6 cellular contexts compared by ENCODE assay signal in the genomic region with DNA sequence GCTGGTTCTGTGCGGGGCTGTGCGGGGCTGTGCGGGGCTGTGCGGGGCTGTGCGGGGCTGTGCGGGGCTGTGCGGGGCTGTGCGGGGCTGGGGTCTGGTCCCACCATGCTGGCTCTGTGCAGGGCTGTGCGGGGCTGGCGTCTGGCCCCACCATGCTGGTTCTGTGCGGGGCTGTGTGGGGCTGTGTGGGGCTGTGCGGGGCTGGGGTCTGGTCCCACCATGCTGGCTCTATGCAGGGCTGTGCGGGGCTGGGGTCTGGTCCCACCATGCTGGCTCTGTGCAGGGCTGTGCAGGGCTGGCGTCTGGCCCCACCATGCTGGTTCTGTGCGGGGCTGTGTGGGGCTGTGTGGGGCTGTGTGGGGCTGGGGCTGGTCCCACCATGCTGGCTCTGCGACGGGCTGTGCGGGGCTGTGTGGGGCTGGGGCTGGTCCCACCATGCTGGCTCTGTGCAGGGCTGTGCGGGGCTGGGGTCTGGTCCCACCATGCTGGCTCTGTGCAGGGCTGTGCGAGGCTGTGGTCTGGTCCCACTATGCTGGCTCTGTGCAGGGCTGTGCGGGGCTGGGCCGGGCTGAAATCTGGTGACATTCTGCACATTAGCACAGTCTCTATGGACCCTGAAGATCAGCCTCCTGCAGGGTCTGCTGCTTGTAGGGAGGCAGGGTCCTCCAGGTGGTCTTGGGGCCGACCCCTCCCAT. TPM values are rescaled to one million over a fixed set of nuclear protein-coding genes. Genes with fewer than 3 reads are reported as not detected.
"Had no signal": no experiment of that assay in that cellular context is flagged by ENCODE, and none has a peak within 500 bp of the region (broad histone marks: within the 10 kb centered on the region; RNA-seq: fewer than 3 reads in every experiment).

No MANE protein-coding gene starts in this region.

RNA-seq across cellular contexts. Expression of gene MUC5AC, which starts 1.9 kb away (rescaled TPM):
- total RNA-seq: activated CD4-positive, alpha-beta memory T cell treated with anti-CD3 and anti-CD28 coated beads, Interleukin-2, amount 10 ng/mL, durations not matched to agents 7 days and 5 days; activated T-helper 2 cell treated with anti-CD3 and anti-CD28 coated beads, Interferon-gamma antibody, Interleukin-2, Interleukin-4, amounts not matched to agents 10 μg/mL and 5 μg/mL and 100 μg/mL, durations not matched to agents 14 hours and 24 hours and 36 hours; K562; M059J; Peyer's patch had no signal
- polyA plus RNA-seq: K562, SK-N-SH had no signal
